Comparison of ENCODE assay signal across 11 cellular contexts in the genomic region with DNA sequence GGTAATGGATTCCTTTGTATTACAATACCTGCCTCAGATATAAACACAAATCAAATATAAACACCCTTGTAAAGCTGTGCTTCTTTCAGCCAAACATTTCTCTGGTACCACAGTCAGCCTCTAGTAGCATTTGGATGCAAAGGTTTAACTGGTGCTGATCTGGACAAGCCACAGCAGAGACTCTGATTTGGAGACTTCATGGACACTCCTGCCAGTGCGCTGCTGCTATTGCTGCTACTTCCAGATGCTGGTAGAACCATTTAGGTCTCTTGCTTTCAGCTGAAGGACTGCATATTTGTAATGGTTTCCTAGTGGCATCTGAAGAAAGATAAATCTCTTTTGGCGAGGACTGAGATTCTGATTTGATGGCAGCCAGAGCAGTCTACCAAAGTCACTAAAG. TPM values are rescaled to one million over a fixed set of nuclear protein-coding genes. Genes with fewer than 3 reads are reported as not detected.
DNase-seq lines count a peak whose midpoint lies in the region; ATAC-seq, FAIRE-seq and TF ChIP-seq lines count a peak whose summit lies in the region.
"Had no signal": no experiment of that assay in that cellular context is flagged by ENCODE, and none has a peak within 500 bp of the region (broad histone marks: within the 10 kb centered on the region; RNA-seq: fewer than 3 reads in every experiment).

No MANE protein-coding gene starts in this region.

- TF ChIP-seq CTCF in left ventricle myocardium inferior (IDR thresholded peaks at IDR 0.05; ENCODE audit: borderline replicate concordance) (no peak), right atrium auricular region (IDR thresholded peaks at IDR 0.05) (no peak), WTC11 (IDR thresholded peaks at IDR 0.05) (no peak), hepatocyte (IDR thresholded peaks at IDR 0.05; ENCODE audit: poor library complexity) (no peak), upper lobe of left lung (IDR thresholded peaks at IDR 0.05) (no peak)

- CTCF ChIA-PET in WTC11 (lab: Charles Lee), result no interaction called here

- intact Hi-C loops in left ventricle myocardium inferior (cut with micrococcal nuclease), result no loop called here

- peaks cover 3% of the 10 kb centered on the region; the same call in 1 of the 2 replicates for H3K36me3 Mint-ChIP-seq in WTC11

- peaks cover 80% of the 10 kb centered on the region for H3K79me2 ChIP-seq in hepatocyte

- H3K27ac Mint-ChIP-seq in WTC11, result no peak overlapping the region

- no peak for TF ChIP-seq EP300 in upper lobe of left lung (IDR thresholded peaks at IDR 0.05)

- no peak for DNase-seq in left ventricle myocardium inferior
- DNase-seq in right atrium auricular region (ENCODE audit: low spot score), result no peak
- no peak for DNase-seq in WTC11 (ENCODE audit: low spot score)
- peak; percentile 7 for DNase-seq in hepatocyte (ENCODE audit: low spot score)
- DNase-seq in upper lobe of left lung, result no peak
- DNase-seq in H54 (ENCODE audit: insufficient read length, low spot score), result no peak
- DNase-seq in globus pallidus (ENCODE audit: low spot score), result no peak
- no peak for DNase-seq in NCI-H1105 (lab: John Stamatoyannopoulos, UW)
- DNase-seq: activated CD4-positive, alpha-beta T cell treated with anti-CD3 and anti-CD28 coated beads for 48 hours; SW 1271 had no signal

- H3K9me3 Mint-ChIP-seq in WTC11, result peaks cover 7% of the 10 kb centered on the region; the same call in 1 of the 2 replicates

- POLR2A ChIA-PET in WTC11 (lab: Charles Lee), result no interaction called here

- H3K4me1 ChIP-seq in left ventricle myocardium inferior, result peaks cover 54% of the 10 kb centered on the region
- H3K4me1 ChIP-seq in right atrium auricular region, result peaks cover 0 to 6% of the 10 kb centered on the region in 2 donors
- H3K4me1 ChIP-seq in hepatocyte (ENCODE audit: insufficient read depth), result peaks cover 2% of the 10 kb centered on the region
- peaks cover 19 to 32% (median 23%) of the 10 kb centered on the region in 4 donors for H3K4me1 ChIP-seq in upper lobe of left lung

- H4K20me1 ChIP-seq in hepatocyte (ENCODE audit: insufficient read depth, poor library complexity, severe bottlenecking), result peaks cover 8% of the 10 kb centered on the region

- no peak overlapping the region for H2AFZ ChIP-seq in hepatocyte

- H3K36me3 ChIP-seq in left ventricle myocardium inferior (peaks cover 5% of the 10 kb centered on the region), right atrium auricular region (no peaks in the 10 kb centered on the region), hepatocyte (replicated peaks; ENCODE audit: insufficient read depth, low read depth) (no peaks in the 10 kb centered on the region), upper lobe of left lung (no peaks in the 10 kb centered on the region)

- H3K4me3 ChIP-seq in left ventricle myocardium inferior (no peak overlapping the region), right atrium auricular region (no peak overlapping the region), hepatocyte (no peak overlapping the region), upper lobe of left lung (no peak overlapping the region)
- H3K4me3 ChIP-seq: lung had no signal

- no peaks in the 10 kb centered on the region for H3K27me3 Mint-ChIP-seq in WTC11 (ENCODE audit: low read depth)

- 79% methylated on average over 2 of the region's 2 CpGs for WGBS in hepatocyte (ENCODE audit: low lambda C conversion rate, missing lambda C conversion rate)
- WGBS in upper lobe of left lung, 2 donors, result 82 to 83% methylated on average over 2 of the region's 2 CpGs

- H3K27ac ChIP-seq in left ventricle myocardium inferior (replicated peaks) (peak overlapping the region; percentile 29), right atrium auricular region (peak overlapping the region in 1 of 2 donors; percentile 5), hepatocyte (peak overlapping the region; percentile 20), upper lobe of left lung (peak overlapping the region; percentile 23 to 71 (median 52))

- ATAC-seq in WTC11, result peak; percentile 35; the same call in 1 of the 2 replicates
- ATAC-seq in upper lobe of left lung (ENCODE audit: low FRiP score in 2 of 2), result no peak

- H3K9me3 ChIP-seq in left ventricle myocardium inferior (replicated peaks), result peaks cover 22% of the 10 kb centered on the region
- peaks cover 0 to 14% of the 10 kb centered on the region in 2 donors for H3K9me3 ChIP-seq in right atrium auricular region
- H3K9me3 ChIP-seq in hepatocyte (ENCODE audit: low read depth), result no peaks in the 10 kb centered on the region
- peaks cover under 1 to 5% (median 4%) of the 10 kb centered on the region in 4 donors for H3K9me3 ChIP-seq in upper lobe of left lung

- H3K27me3 ChIP-seq in left ventricle myocardium inferior (ENCODE audit: low read depth) (no peaks in the 10 kb centered on the region), right atrium auricular region (no peaks in the 10 kb centered on the region), hepatocyte (no peaks in the 10 kb centered on the region), upper lobe of left lung (no peaks in the 10 kb centered on the region)

- peaks cover 63% of the 10 kb centered on the region for H3K4me1 Mint-ChIP-seq in WTC11

- TF ChIP-seq POLR2A in upper lobe of left lung (IDR thresholded peaks at IDR 0.05) (no peak), H54 (IDR thresholded peaks at IDR 0.05; ENCODE audit: low read depth, low read length) (no peak)

- H3K4me2 ChIP-seq in hepatocyte, result no peak overlapping the region

- H3K9me2 ChIP-seq in hepatocyte (replicated peaks; ENCODE audit: insufficient read depth), result no peaks in the 10 kb centered on the region

- FAIRE-seq in H54 (lab: Jason Lieb, UNC), result no peak

- no peak overlapping the region for H3K4me3 Mint-ChIP-seq in WTC11

TF ChIP-seq in WTC11, 78 proteins besides CTCF, POLR2A, EP300 and RAD21:
- TF ChIP-seq, protein P1, sequence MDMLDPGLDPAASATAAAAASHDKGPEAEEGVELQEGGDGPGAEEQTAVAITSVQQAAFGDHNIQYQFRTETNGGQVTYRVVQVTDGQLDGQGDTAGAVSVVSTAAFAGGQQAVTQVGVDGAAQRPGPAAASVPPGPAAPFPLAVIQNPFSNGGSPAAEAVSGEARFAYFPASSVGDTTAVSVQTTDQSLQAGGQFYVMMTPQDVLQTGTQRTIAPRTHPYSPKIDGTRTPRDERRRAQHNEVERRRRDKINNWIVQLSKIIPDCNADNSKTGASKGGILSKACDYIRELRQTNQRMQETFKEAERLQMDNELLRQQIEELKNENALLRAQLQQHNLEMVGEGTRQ (CRISPR knock-in tag; IDR thresholded peaks at IDR 0.05), result no peak
- no peak for TF ChIP-seq RELA (CRISPR knock-in tag; IDR thresholded peaks at IDR 0.05; ENCODE audit: borderline replicate concordance)
- TF ChIP-seq, protein P2, sequence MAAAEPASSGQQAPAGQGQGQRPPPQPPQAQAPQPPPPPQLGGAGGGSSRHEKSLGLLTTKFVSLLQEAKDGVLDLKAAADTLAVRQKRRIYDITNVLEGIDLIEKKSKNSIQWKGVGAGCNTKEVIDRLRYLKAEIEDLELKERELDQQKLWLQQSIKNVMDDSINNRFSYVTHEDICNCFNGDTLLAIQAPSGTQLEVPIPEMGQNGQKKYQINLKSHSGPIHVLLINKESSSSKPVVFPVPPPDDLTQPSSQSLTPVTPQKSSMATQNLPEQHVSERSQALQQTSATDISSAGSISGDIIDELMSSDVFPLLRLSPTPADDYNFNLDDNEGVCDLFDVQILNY (CRISPR knock-in tag; IDR thresholded peaks at IDR 0.05), result no peak
- no peak for TF ChIP-seq JAZF1 (CRISPR knock-in tag; IDR thresholded peaks at IDR 0.05)
- no peak for TF ChIP-seq NFATC4 (CRISPR knock-in tag; IDR thresholded peaks at IDR 0.05)
- TF ChIP-seq, protein P3, sequence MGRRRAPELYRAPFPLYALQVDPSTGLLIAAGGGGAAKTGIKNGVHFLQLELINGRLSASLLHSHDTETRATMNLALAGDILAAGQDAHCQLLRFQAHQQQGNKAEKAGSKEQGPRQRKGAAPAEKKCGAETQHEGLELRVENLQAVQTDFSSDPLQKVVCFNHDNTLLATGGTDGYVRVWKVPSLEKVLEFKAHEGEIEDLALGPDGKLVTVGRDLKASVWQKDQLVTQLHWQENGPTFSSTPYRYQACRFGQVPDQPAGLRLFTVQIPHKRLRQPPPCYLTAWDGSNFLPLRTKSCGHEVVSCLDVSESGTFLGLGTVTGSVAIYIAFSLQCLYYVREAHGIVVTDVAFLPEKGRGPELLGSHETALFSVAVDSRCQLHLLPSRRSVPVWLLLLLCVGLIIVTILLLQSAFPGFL (CRISPR knock-in tag; IDR thresholded peaks at IDR 0.05; ENCODE audit: borderline replicate concordance), result no peak
- TF ChIP-seq, protein P4, sequence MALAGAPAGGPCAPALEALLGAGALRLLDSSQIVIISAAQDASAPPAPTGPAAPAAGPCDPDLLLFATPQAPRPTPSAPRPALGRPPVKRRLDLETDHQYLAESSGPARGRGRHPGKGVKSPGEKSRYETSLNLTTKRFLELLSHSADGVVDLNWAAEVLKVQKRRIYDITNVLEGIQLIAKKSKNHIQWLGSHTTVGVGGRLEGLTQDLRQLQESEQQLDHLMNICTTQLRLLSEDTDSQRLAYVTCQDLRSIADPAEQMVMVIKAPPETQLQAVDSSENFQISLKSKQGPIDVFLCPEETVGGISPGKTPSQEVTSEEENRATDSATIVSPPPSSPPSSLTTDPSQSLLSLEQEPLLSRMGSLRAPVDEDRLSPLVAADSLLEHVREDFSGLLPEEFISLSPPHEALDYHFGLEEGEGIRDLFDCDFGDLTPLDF (CRISPR knock-in tag; IDR thresholded peaks at IDR 0.05), result no peak
- no peak for TF ChIP-seq TCF7 (CRISPR knock-in tag; IDR thresholded peaks at IDR 0.05; ENCODE audit: low read depth)

RNA-seq across cellular contexts. Expression of a gene that starts 36.9 kb away (rescaled TPM):
- 23.6 TPM for total RNA-seq in left ventricle myocardium inferior
- 10 to 100 TPM; 21.5 to 22.0 TPM for total RNA-seq in right atrium auricular region
- 24.4 to 31.6 TPM (median 28.9 TPM) in 3 replicates for total RNA-seq in WTC11 (2021)
- total RNA-seq in hepatocyte, result 39.4 and 47.7 TPM in 2 replicates
- 25.1 and 30.5 TPM in 2 replicates for polyA plus RNA-seq in hepatocyte
- total RNA-seq in upper lobe of left lung, result 10 to 100 TPM; 26.2 to 61.7 (median 44.8) TPM

RNA-seq across cellular contexts. Expression of a gene that starts 58.8 kb away (rescaled TPM):
- total RNA-seq in left ventricle myocardium inferior (0.44 TPM), right atrium auricular region (under 1 TPM in 1 of 2 donors, not detected in 1; 0.41 TPM), WTC11 (2021) (2.3 to 3.1 TPM (median 2.4 TPM) in 3 replicates), hepatocyte (0.48 and 0.50 TPM in 2 replicates), upper lobe of left lung (10 to 100 TPM in 1 of 6 donors, 1 to 10 TPM in 3, under 1 TPM in 2; 0.80 to 22.9 (median 1.1) TPM)
- polyA plus RNA-seq in hepatocyte, result 0.59 TPM in 1 of 2 replicates, not detected in the other
